Comparison of ENCODE assay signal across 20 cellular contexts in genomic region chr6:110746680-110747079, GRCh38.
"Had no signal": no experiment of that assay in that cellular context is flagged by ENCODE, and none has a peak within 500 bp of the region (broad histone marks: within the 10 kb centered on the region; RNA-seq: fewer than 3 reads in every experiment).

No MANE protein-coding gene starts in this region.

- H3K4me3 Mint-ChIP-seq: activated CD4-positive, alpha-beta T cell treated with anti-CD3 and anti-CD28 coated beads, Interleukin-2, amount 10 ng/mL, durations not matched to agents 24 days and 14 days; activated CD8-positive, alpha-beta T cell treated with anti-CD3 and anti-CD28 coated beads, Interleukin-2, amount 10 ng/mL, durations not matched to agents 7 days and 5 days; activated naive CD8-positive, alpha-beta T cell treated with anti-CD3 and anti-CD28 coated beads, Interleukin-2, amount 10 ng/mL, durations not matched to agents 7 days and 5 days; activated T-cell treated with anti-CD3 and anti-CD28 coated beads, Interleukin-2, amount 50 U/mL, for 72 hours; immature natural killer cell; naive thymus-derived CD8-positive, alpha-beta T cell; stimulated activated naive B cell treated with anti-CD40 and anti-IgM and Interleukin-4, amounts not matched to agents 10 μg/mL and 1 μg/mL and 100 μg/mL, for 72 hours had no signal

- H3K4me1 ChIP-seq: parathyroid adenoma, thyroid gland, uterus had no signal

- H3K4me1 Mint-ChIP-seq: activated CD4-positive, alpha-beta T cell treated with anti-CD3 and anti-CD28 coated beads, Interleukin-2, amount 10 ng/mL, durations not matched to agents 24 days and 14 days had no signal

- H3K79me2 ChIP-seq: parathyroid adenoma had no signal

- H3K27me3 ChIP-seq: cardiac muscle cell, thyroid gland, uterus had no signal

- ATAC-seq: activated CD8-positive, alpha-beta T cell treated with anti-CD3 and anti-CD28 coated beads, Interleukin-2, amount 10 ng/mL, durations not matched to agents 7 days and 5 days; activated T-cell treated with anti-CD3 and anti-CD28 coated beads, Interleukin-2, amount 50 U/mL, for 72 hours; esophagus mucosa; left lobe of liver; naive thymus-derived CD8-positive, alpha-beta T cell; stimulated activated naive B cell treated with anti-CD40 and anti-IgM and Interleukin-4, amounts not matched to agents 10 μg/mL and 1 μg/mL and 100 μg/mL, for 72 hours had no signal

- H3K9ac ChIP-seq: parathyroid adenoma had no signal

- H3K4me3 ChIP-seq: cardiac muscle cell, thyroid gland, uterus had no signal

- H3K27ac Mint-ChIP-seq: activated CD4-positive, alpha-beta T cell treated with anti-CD3 and anti-CD28 coated beads, Interleukin-2, amount 10 ng/mL, durations not matched to agents 24 days and 14 days; activated CD8-positive, alpha-beta T cell treated with anti-CD3 and anti-CD28 coated beads, Interleukin-2, amount 10 ng/mL, durations not matched to agents 7 days and 5 days; activated naive CD8-positive, alpha-beta T cell treated with anti-CD3 and anti-CD28 coated beads, Interleukin-2, amount 10 ng/mL, durations not matched to agents 7 days and 5 days; activated T-cell treated with anti-CD3 and anti-CD28 coated beads, Interleukin-2, amount 50 U/mL, for 72 hours; stimulated activated naive B cell treated with anti-CD40 and anti-IgM and Interleukin-4, amounts not matched to agents 10 μg/mL and 1 μg/mL and 100 μg/mL, for 72 hours had no signal

- H3K27me3 Mint-ChIP-seq: activated CD4-positive, alpha-beta T cell treated with anti-CD3 and anti-CD28 coated beads, Interleukin-2, amount 10 ng/mL, durations not matched to agents 24 days and 14 days; activated naive CD8-positive, alpha-beta T cell treated with anti-CD3 and anti-CD28 coated beads, Interleukin-2, amount 10 ng/mL, durations not matched to agents 7 days and 5 days; naive thymus-derived CD8-positive, alpha-beta T cell; stimulated activated naive B cell treated with anti-CD40 and anti-IgM and Interleukin-4, amounts not matched to agents 10 μg/mL and 1 μg/mL and 100 μg/mL, for 72 hours had no signal

- H3K36me3 ChIP-seq: cardiac muscle cell, uterus had no signal

- H3K9me3 ChIP-seq: thyroid gland had no signal

- H3K27ac ChIP-seq: cardiac muscle cell, parathyroid adenoma, thyroid gland, uterus had no signal

- H2AFZ ChIP-seq: parathyroid adenoma had no signal

- DNase-seq: activated CD4-positive, alpha-beta T cell treated with anti-CD3 and anti-CD28 coated beads, Interleukin-2, amount 10 ng/mL, durations not matched to agents 24 days and 14 days; activated CD4-positive, CD25-positive, alpha-beta regulatory T cell; activated CD8-positive, alpha-beta memory T cell treated with anti-CD3 and anti-CD28 coated beads, Interleukin-2, amount 50 U/mL, for 48 hours; activated CD8-positive, alpha-beta T cell treated with anti-CD3 and anti-CD28 coated beads, Interleukin-2, amount 10 ng/mL, durations not matched to agents 7 days and 5 days; activated naive CD8-positive, alpha-beta T cell treated with anti-CD3 and anti-CD28 coated beads, Interleukin-2, amount 10 ng/mL, durations not matched to agents 7 days and 5 days; activated T-cell treated with anti-CD3 and anti-CD28 coated beads, Interleukin-2, amount 50 U/mL, for 72 hours; aorta; immature natural killer cell; mammary epithelial cell; naive thymus-derived CD8-positive, alpha-beta T cell; retina; stimulated activated CD4-positive, alpha-beta T cell treated with anti-CD3 and anti-CD28 coated beads, Interleukin-4, amount 100 ng/mL, for 1 hour; stimulated activated naive B cell treated with anti-CD40 and anti-IgM and Interleukin-4, amounts not matched to agents 10 μg/mL and 1 μg/mL and 100 μg/mL, for 72 hours; T-helper 2 cell; thyroid gland; uterus had no signal
